17 cellular contexts compared by ENCODE assay signal in genomic region chr2:200587007-200587616, GRCh38. TPM values are rescaled to one million over a fixed set of nuclear protein-coding genes. Genes with fewer than 3 reads are reported as not detected.
DNase-seq lines count a peak whose midpoint lies in the region; ATAC-seq and TF ChIP-seq lines count a peak whose summit lies in the region.
"Had no signal": no experiment of that assay in that cellular context is flagged by ENCODE, and none has a peak within 500 bp of the region (broad histone marks: within the 10 kb centered on the region; RNA-seq: fewer than 3 reads in every experiment).

No MANE protein-coding gene starts in this region.

- H2AFZ ChIP-seq in mammary epithelial cell (ENCODE audit: low read depth, low read length) (no peak overlapping the region), neuronal stem cell (ENCODE audit: low read length) (no peak overlapping the region)

- no peak for TF ChIP-seq CTCF in breast epithelium (IDR thresholded peaks at IDR 0.05)
- TF ChIP-seq CTCF in mammary epithelial cell (conservative IDR thresholded peaks at IDR 0.05 in 1 of 2, IDR thresholded peaks at IDR 0.05 in 1 of 2; ENCODE audit: extremely low read depth in 1 of 2, insufficient read depth in 1 of 2, low read depth in 1 of 2, low read length in 2 of 2): no peak
- no peak for TF ChIP-seq CTCF in esophagus muscularis mucosa (IDR thresholded peaks at IDR 0.05)

- H3K27ac ChIP-seq in breast epithelium (peak overlapping the region in 1 of 2 donors; percentile 91), mammary epithelial cell (ENCODE audit: insufficient read depth, low read depth, low read length) (no peak overlapping the region), esophagus muscularis mucosa (replicated peaks in 1 of 4) (peak overlapping the region; percentile 70 to 85 (median 80)), neuronal stem cell (replicated peaks; ENCODE audit: low read length) (no peak overlapping the region)
- H3K27ac ChIP-seq: brain microvascular endothelial cell had no signal

- in situ Hi-C loops in mammary epithelial cell (cut with MboI; ENCODE audit: low sequenced_read_pairs in 2 of 2): loop anchor here in 1 of 2 donors (10.0 kb wide), 1 partner anchor 108 kb away; no protein-coding TSS in a partner anchor

- no peak overlapping the region for H3K14ac ChIP-seq in neuronal stem cell (ENCODE audit: low read length)

- H3K9ac ChIP-seq in mammary epithelial cell (ENCODE audit: insufficient read depth, low read length) (no peak overlapping the region), neuronal stem cell (ENCODE audit: low read depth, low read length, poor library complexity) (peak overlapping the region; percentile 64)

- no peak for TF ChIP-seq EP300 in esophagus muscularis mucosa (IDR thresholded peaks at IDR 0.05)

- H3K4me3 ChIP-seq in breast epithelium: peak overlapping the region; percentile 67 to 78 (median 67)
- no peak overlapping the region for H3K4me3 ChIP-seq in mammary epithelial cell (replicated peaks in 1 of 3; ENCODE audit: insufficient read depth in 1 of 3, low read depth in 2 of 3, low read length in 3 of 3)
- peak overlapping the region; percentile 62 to 74 (median 64) for H3K4me3 ChIP-seq in esophagus muscularis mucosa
- H3K4me3 ChIP-seq in neuronal stem cell (ENCODE audit: low read length in 2 of 2): no peak overlapping the region

- no peaks in the 10 kb centered on the region for H3K79me1 ChIP-seq in neuronal stem cell (ENCODE audit: low read depth, low read length)

- H3K36me3 ChIP-seq in breast epithelium (no peaks in the 10 kb centered on the region), mammary epithelial cell (ENCODE audit: insufficient read depth, low read length) (no peaks in the 10 kb centered on the region), esophagus muscularis mucosa (no peaks in the 10 kb centered on the region), neuronal stem cell (replicated peaks in 1 of 2; ENCODE audit: control insufficient read depth in 2 of 2, insufficient read depth in 2 of 2, low read length in 2 of 2) (peaks cover 0 to 7% of the 10 kb centered on the region in 2 donors)
- H3K36me3 ChIP-seq: brain microvascular endothelial cell had no signal

- H3K23ac ChIP-seq in neuronal stem cell (ENCODE audit: low read depth, low read length, poor library complexity): no peak overlapping the region

- no TSS peak for BruUV-seq in mammary epithelial cell (replicated peaks; lab: Mats Ljungman, UMichigan)

- dilution Hi-C loops in mammary epithelial cell (cut with HindIII; ENCODE audit: low sequenced_read_pairs): no loop called here

- no peak overlapping the region for H2BK120ac ChIP-seq in neuronal stem cell (ENCODE audit: low read depth, low read length)

- H3K27me3 ChIP-seq in breast epithelium: no peaks in the 10 kb centered on the region
- H3K27me3 ChIP-seq in mammary epithelial cell (ENCODE audit: insufficient read depth, low read length): no peaks in the 10 kb centered on the region
- no peaks in the 10 kb centered on the region for H3K27me3 ChIP-seq in esophagus muscularis mucosa
- no peaks in the 10 kb centered on the region for H3K27me3 ChIP-seq in neuronal stem cell (ENCODE audit: control insufficient read depth in 3 of 3, insufficient read depth in 3 of 3, low read depth in 1 of 3, low read length in 3 of 3)
- H3K27me3 ChIP-seq: brain microvascular endothelial cell had no signal

- H3K79me2 ChIP-seq in mammary epithelial cell (ENCODE audit: insufficient read depth, low read length): no peaks in the 10 kb centered on the region

- H4K20me1 ChIP-seq in mammary epithelial cell (ENCODE audit: insufficient read depth, low read length): no peaks in the 10 kb centered on the region

- no peak overlapping the region for H2BK15ac ChIP-seq in neuronal stem cell (ENCODE audit: low read length)

- H3K9me3 ChIP-seq in breast epithelium: no peaks in the 10 kb centered on the region
- H3K9me3 ChIP-seq in mammary epithelial cell (replicated peaks; ENCODE audit: insufficient read depth, low read length): no peaks in the 10 kb centered on the region
- no peaks in the 10 kb centered on the region for H3K9me3 ChIP-seq in esophagus muscularis mucosa
- no peaks in the 10 kb centered on the region for H3K9me3 ChIP-seq in neuronal stem cell (replicated peaks in 1 of 2; ENCODE audit: control insufficient read depth in 2 of 2, insufficient read depth in 1 of 2, low read depth in 1 of 2, low read length in 2 of 2)

- 93% methylated on average over 9 of the region's 9 CpGs for WGBS in mammary epithelial cell (ENCODE audit: low coverage, missing lambda C conversion rate)
- WGBS in esophagus muscularis mucosa: 86% methylated on average over 9 of the region's 9 CpGs
- WGBS in neuronal stem cell (ENCODE audit: extremely low coverage in 2 of 2, insufficient read length in 2 of 2, insufficient replicate concordance in 1 of 2), 2 donors: no CpG with 5 or more reads among the region's 9 CpGs

- DNase-seq in breast epithelium (ENCODE audit: low spot score in 2 of 2) (no peak), mammary epithelial cell (no peak), esophagus muscularis mucosa (ENCODE audit: extremely low spot score) (no peak), neuronal stem cell (ENCODE audit: low spot score) (no peak), HuH-7 (ENCODE audit: low spot score) (no peak), NOMO-1 (lab: John Stamatoyannopoulos, UW; ENCODE audit: unreplicated experiment in 2 of 2) (no peak)
- DNase-seq: ACHN; activated B cell treated with CpG ODN at 0.5 μM for 24 hours; activated gamma-delta T cell; brain microvascular endothelial cell; NCI-H2029; NCI-H526; RPMI8226; stimulated activated naive CD4-positive, alpha-beta T cell treated with Interleukin-2 at 50 U/mL for 16 hours had no signal

- H3K4me1 ChIP-seq in breast epithelium: no peaks in the 10 kb centered on the region
- H3K4me1 ChIP-seq in mammary epithelial cell (ENCODE audit: insufficient read depth, low read length): peaks cover 9% of the 10 kb centered on the region
- H3K4me1 ChIP-seq in esophagus muscularis mucosa: peaks cover 0 to 34% (median 17%) of the 10 kb centered on the region in 4 donors
- no peaks in the 10 kb centered on the region for H3K4me1 ChIP-seq in neuronal stem cell (ENCODE audit: control insufficient read depth in 2 of 2, insufficient read depth in 1 of 2, low read depth in 1 of 2, low read length in 2 of 2)

- intact Hi-C loops in breast epithelium (cut with DNase I; ENCODE audit: low total_unique reads) (loop anchor here (5.0 kb wide), 1 partner anchor 1375 kb away; no protein-coding TSS in a partner anchor), mammary epithelial cell (cut with micrococcal nuclease) (no loop called here), esophagus muscularis mucosa (cut with DNase I) (no loop called here)

- no peak overlapping the region for H3K4ac ChIP-seq in neuronal stem cell (ENCODE audit: low read length)

- no peak overlapping the region for H2BK12ac ChIP-seq in neuronal stem cell (ENCODE audit: low read length)

- no peak overlapping the region for H2AK5ac ChIP-seq in neuronal stem cell (ENCODE audit: low read depth, low read length)

- no peak for ATAC-seq in GM21737 (IDR thresholded peaks at IDR 0.05; ENCODE audit: unreplicated experiment)
- no peak for ATAC-seq in GM19395 (IDR thresholded peaks at IDR 0.05; ENCODE audit: unreplicated experiment)

- H4K91ac ChIP-seq in neuronal stem cell (ENCODE audit: low read depth, low read length, poor library complexity): no peak overlapping the region

- no peak overlapping the region for H3K4me2 ChIP-seq in mammary epithelial cell (ENCODE audit: insufficient read depth, low read depth, low read length)
- H3K4me2 ChIP-seq in neuronal stem cell (ENCODE audit: insufficient read depth, low read length, poor library complexity, severe bottlenecking): no peak overlapping the region

- CTCF ChIA-PET in mammary epithelial cell (lab: Charles Lee; ENCODE audit: low non-redundant PET): no interaction called here

- no peak overlapping the region for H4K8ac ChIP-seq in neuronal stem cell (ENCODE audit: low read depth, low read length)

- no peak overlapping the region for H2BK5ac ChIP-seq in neuronal stem cell (ENCODE audit: low read length)

- H3K18ac ChIP-seq in neuronal stem cell (ENCODE audit: low read length): no peak overlapping the region

- TF ChIP-seq POLR2A in breast epithelium (IDR thresholded peaks at IDR 0.05) (no peak), esophagus muscularis mucosa (IDR thresholded peaks at IDR 0.05; ENCODE audit: low read depth) (no peak)

RNA-seq across cellular contexts. Expression of gene AOX1, which starts 1.3 kb away (rescaled TPM):
- total RNA-seq in breast epithelium (100 to 1,000 TPM in 2 of 3 donors, 10 to 100 TPM in 1; 100.0 to 611 (median 111) TPM), mammary epithelial cell (10 to 100 TPM; 54.9 to 75.3 TPM), esophagus muscularis mucosa (100 to 1,000 TPM in 1 of 4 donors, 10 to 100 TPM in 3; 54.0 to 113 (median 81.9) TPM)
- polyA plus RNA-seq in mammary epithelial cell: 82.2 TPM
- 263 TPM for polyA minus RNA-seq in mammary epithelial cell
- 0.81 TPM for polyA plus RNA-seq in neuronal stem cell (2013, experiment 1 of 2)
- 0.89 TPM for polyA plus RNA-seq in neuronal stem cell (2013, experiment 2 of 2)
- total RNA-seq: activated CD8-positive, alpha-beta memory T cell treated with anti-CD3 and anti-CD28 coated beads for 36 hours had no signal

Comparison
In these comparisons a context has a peak if more than half of its experiments do, and no peak if none do; other contexts are left out.
1. H3K4me3 ChIP-seq: peak in breast epithelium (3 of 3) and esophagus muscularis mucosa (4 of 4); none in mammary epithelial cell (0 of 3) and neuronal stem cell (0 of 2).
2. H3K27ac ChIP-seq: peak in esophagus muscularis mucosa (4 of 4); none in mammary epithelial cell (single experiment) and neuronal stem cell (single experiment).